ENCODE assay signal across 8 cellular contexts in genomic region chr1:117606608-117607261, GRCh38. TPM values are rescaled to one million over a fixed set of nuclear protein-coding genes. Genes with fewer than 3 reads are reported as not detected.
DNase-seq lines count a peak whose midpoint lies in the region; ATAC-seq, FAIRE-seq and TF ChIP-seq lines count a peak whose summit lies in the region.

No MANE protein-coding gene starts in this region.

- H3K27ac ChIP-seq in neutrophil (peak overlapping the region; percentile 74), thyroid gland (peak overlapping the region; percentile 85 to 94 (median 93))

- H3K9me3 ChIP-seq in neutrophil (no peaks in the 10 kb centered on the region), thyroid gland (no peaks in the 10 kb centered on the region)

- H3K4me1 ChIP-seq in neutrophil (ENCODE audit: control insufficient read depth in 1 of 2, insufficient read depth in 1 of 2, low read depth in 1 of 2, low read length in 1 of 2), result peaks cover 23 to 28% of the 10 kb centered on the region in 2 experiments
- H3K4me1 ChIP-seq in thyroid gland, result peaks cover 31 to 32% of the 10 kb centered on the region in 2 donors

- TF ChIP-seq CTCF in fibroblast of pulmonary artery (IDR thresholded peaks at IDR 0.05; ENCODE audit: low read length, missing control alignments), result no peak
- no peak for TF ChIP-seq CTCF in neutrophil (IDR thresholded peaks at IDR 0.05)
- TF ChIP-seq CTCF in thyroid gland (IDR thresholded peaks at IDR 0.05), result no peak

- H3K27me3 Mint-ChIP-seq in activated T-cell treated with anti-CD3 and anti-CD28 coated beads, Interleukin-2, amount 50 U/mL, for 24 hours, result no peaks in the 10 kb centered on the region

- WGBS in thyroid gland, 2 donors, result 2 to 3% methylated on average over 21 to 27 of the region's 45 CpGs

- H3K9me3 Mint-ChIP-seq in activated T-cell treated with anti-CD3 and anti-CD28 coated beads, Interleukin-2, amount 50 U/mL, for 24 hours, result no peaks in the 10 kb centered on the region

- peaks cover 11% of the 10 kb centered on the region for H3K36me3 Mint-ChIP-seq in activated T-cell treated with anti-CD3 and anti-CD28 coated beads, Interleukin-2, amount 50 U/mL, for 24 hours (ENCODE audit: low read depth)

- ATAC-seq in GM19351 (IDR thresholded peaks at IDR 0.05; ENCODE audit: unreplicated experiment), result peak; percentile 14

- H3K4me3 ChIP-seq in fibroblast of pulmonary artery (replicated peaks; ENCODE audit: low read depth, low read length), result peak overlapping the region; percentile 61
- H3K4me3 ChIP-seq in neutrophil (ENCODE audit: low read depth in 1 of 2, low read length in 1 of 2), result peak overlapping the region; percentile 91 to 94
- H3K4me3 ChIP-seq in thyroid gland (replicated peaks in 1 of 3), result peak overlapping the region; percentile 81 to 92 (median 91)

- TF ChIP-seq POLR2A in thyroid gland (IDR thresholded peaks at IDR 0.05) (peak in 1 of 2 donors; percentile 40), H54 (IDR thresholded peaks at IDR 0.05; ENCODE audit: low read depth, low read length) (no peak)

- FAIRE-seq in H54 (lab: Jason Lieb, UNC), result no peak

- H3K27ac Mint-ChIP-seq in activated T-cell treated with anti-CD3 and anti-CD28 coated beads, Interleukin-2, amount 50 U/mL, for 24 hours, result peak overlapping the region; percentile 71

- intact Hi-C loops in thyroid gland (cut with DNase I), result no loop called here

- peaks cover 48% of the 10 kb centered on the region for H3K4me1 Mint-ChIP-seq in activated T-cell treated with anti-CD3 and anti-CD28 coated beads, Interleukin-2, amount 50 U/mL, for 24 hours (ENCODE audit: low read depth)

- no peaks in the 10 kb centered on the region for H3K36me3 ChIP-seq in neutrophil
- no peaks in the 10 kb centered on the region for H3K36me3 ChIP-seq in thyroid gland

- peak; percentile 28 for DNase-seq in MV-4-11 (lab: John Stamatoyannopoulos, UW)
- peak; percentile 70 for DNase-seq in activated T-cell treated with anti-CD3 and anti-CD28 coated beads, Interleukin-2, amount 50 U/mL, for 24 hours
- peak; percentile 39 for DNase-seq in fibroblast of pulmonary artery (ENCODE audit: low read depth)
- DNase-seq in thyroid gland, result peak; percentile 59 to 65
- no peak for DNase-seq in H54 (ENCODE audit: insufficient read length, low spot score)
- no peak for DNase-seq in iPS-NIHi11 (ENCODE audit: low spot score)

- peak overlapping the region; percentile 84 for H3K4me3 Mint-ChIP-seq in activated T-cell treated with anti-CD3 and anti-CD28 coated beads, Interleukin-2, amount 50 U/mL, for 24 hours

- peaks cover 22% of the 10 kb centered on the region for H3K27me3 ChIP-seq in neutrophil
- no peaks in the 10 kb centered on the region for H3K27me3 ChIP-seq in thyroid gland

RNA-seq across cellular contexts. Expression of gene TENT5C, which starts 0.9 kb away (rescaled TPM):
- 10 to 100 TPM; 14.8 to 30.4 (median 22.2) TPM for total RNA-seq in thyroid gland

Comparison
In these comparisons a context has a peak if more than half of its experiments do, and no peak if none do; other contexts are left out.
1. DNase-seq: peak in MV-4-11 (single experiment), activated T-cell treated with anti-CD3 and anti-CD28 coated beads, Interleukin-2, amount 50 U/mL, for 24 hours (single experiment), fibroblast of pulmonary artery (single experiment) and thyroid gland (2 of 2); none in H54 (single experiment) and iPS-NIHi11 (single experiment).
2. Peak in every context shown above with its lines, with median percentiles within 50 percentile points of each other: H3K4me3 ChIP-seq.